In genomic region chr15:37814847-37815246, GRCh38 we compare ENCODE assay signal across 35 cellular contexts.
"Had no signal": no experiment of that assay in that cellular context is flagged by ENCODE, and none has a peak within 500 bp of the region (broad histone marks: within the 10 kb centered on the region; RNA-seq: fewer than 3 reads in every experiment).

No MANE protein-coding gene starts in this region.

- H3K4me3 ChIP-seq: MG63 had no signal

- H3K36me3 ChIP-seq: MG63 had no signal

- H3K9me3 ChIP-seq: MG63 had no signal

- H3K27me3 ChIP-seq: MG63 had no signal

- DNase-seq: Karpas-422, Kasumi-1, MG63, MM.1S, MV-4-11, NCI-H1048, NCI-H1092, NCI-H1092 treated with DMSO at 0.1 percent for 48 hours, NCI-H1105, NCI-H1105 treated with DMSO at 0.1 percent for 48 hours, NCI-H1417, NCI-H1417 treated with DMSO at 0.1 percent for 48 hours, NCI-H1436, NCI-H1436 treated with DMSO at 0.1 percent for 48 hours, NCI-H146, NCI-H1694, NCI-H1694 treated with DMSO at 0.1 percent for 48 hours, NCI-H187, NCI-H187 treated with DMSO at 0.1 percent for 48 hours, NCI-H1930, NCI-H2029, NCI-H2029 treated with DMSO at 0.1 percent for 48 hours, NCI-H2081, NCI-H2081 treated with DMSO at 0.1 percent for 48 hours, NCI-H2107, NCI-H2171, NCI-H2171 treated with DMSO at 0.1 percent for 48 hours, NCI-H2227 treated with DMSO at 0.1 percent for 48 hours, NCI-H226, NCI-H345, NCI-H446, NCI-H446 treated with DMSO at 0.1 percent for 48 hours, NCI-H510A, NCI-H510A treated with DMSO at 0.1 percent for 48 hours, NCI-H524 had no signal
